Comparison of ENCODE assay signal across 1 cellular context in genomic region chr20:38199506-38200390, GRCh38.
TF ChIP-seq lines count a peak whose summit lies in the region.

No MANE protein-coding gene starts in this region.

TF ChIP-seq in A549, 52 proteins besides CTCF, POLR2A, EP300 and RAD21:
- no peak for TF ChIP-seq CEBPB (IDR thresholded peaks at IDR 0.05)
- no peak for TF ChIP-seq FOSL2 (IDR thresholded peaks at IDR 0.05)
- TF ChIP-seq FOSL2 (CRISPR knock-in tag; IDR thresholded peaks at IDR 0.05), result no peak
- TF ChIP-seq FOSB (CRISPR knock-in tag; IDR thresholded peaks at IDR 0.05), result no peak
- no peak for TF ChIP-seq PHF8 (IDR thresholded peaks at IDR 0.05; ENCODE audit: borderline replicate concordance, low read depth)
- no peak for TF ChIP-seq ZC3H11A (IDR thresholded peaks at IDR 0.05)
- TF ChIP-seq SREBF2 (IDR thresholded peaks at IDR 0.05), result no peak
- no peak for TF ChIP-seq ZSCAN20 (CRISPR knock-in tag; IDR thresholded peaks at IDR 0.05)
- TF ChIP-seq BCL3 (IDR thresholded peaks at IDR 0.05), result no peak
- no peak for TF ChIP-seq KDM1A (IDR thresholded peaks at IDR 0.05; ENCODE audit: low read depth)
- TF ChIP-seq MAX (IDR thresholded peaks at IDR 0.05), result no peak
- TF ChIP-seq MAFK (IDR thresholded peaks at IDR 0.05; ENCODE audit: partially characterized antibody), result no peak
- TF ChIP-seq JUN (IDR thresholded peaks at IDR 0.05), result no peak
- no peak for TF ChIP-seq HES2 (IDR thresholded peaks at IDR 0.05)
- TF ChIP-seq EHMT2 (IDR thresholded peaks at IDR 0.05; ENCODE audit: low read depth), result no peak
- TF ChIP-seq, protein P1, sequence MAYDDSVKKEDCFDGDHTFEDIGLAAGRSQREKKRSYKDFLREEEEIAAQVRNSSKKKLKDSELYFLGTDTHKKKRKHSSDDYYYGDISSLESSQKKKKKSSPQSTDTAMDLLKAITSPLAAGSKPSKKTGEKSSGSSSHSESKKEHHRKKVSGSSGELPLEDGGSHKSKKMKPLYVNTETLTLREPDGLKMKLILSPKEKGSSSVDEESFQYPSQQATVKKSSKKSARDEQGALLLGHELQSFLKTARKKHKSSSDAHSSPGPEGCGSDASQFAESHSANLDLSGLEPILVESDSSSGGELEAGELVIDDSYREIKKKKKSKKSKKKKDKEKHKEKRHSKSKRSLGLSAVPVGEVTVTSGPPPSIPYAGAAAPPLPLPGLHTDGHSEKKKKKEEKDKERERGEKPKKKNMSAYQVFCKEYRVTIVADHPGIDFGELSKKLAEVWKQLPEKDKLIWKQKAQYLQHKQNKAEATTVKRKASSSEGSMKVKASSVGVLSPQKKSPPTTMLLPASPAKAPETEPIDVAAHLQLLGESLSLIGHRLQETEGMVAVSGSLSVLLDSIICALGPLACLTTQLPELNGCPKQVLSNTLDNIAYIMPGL (CRISPR knock-in tag; IDR thresholded peaks at IDR 0.05; ENCODE audit: borderline replicate concordance), result no peak
- no peak for TF ChIP-seq ZFP36 (IDR thresholded peaks at IDR 0.05; ENCODE audit: borderline replicate concordance, partially characterized antibody)
